Comparison of ENCODE assay signal across 18 cellular contexts in genomic region chr16:75024591-75024990, GRCh38. TPM values are rescaled to one million over a fixed set of nuclear protein-coding genes. Genes with fewer than 3 reads are reported as not detected.
DNase-seq lines count a peak whose midpoint lies in the region; ATAC-seq, FAIRE-seq and TF ChIP-seq lines count a peak whose summit lies in the region.
"Had no signal": no experiment of that assay in that cellular context is flagged by ENCODE, and none has a peak within 500 bp of the region (broad histone marks: within the 10 kb centered on the region; RNA-seq: fewer than 3 reads in every experiment).

No MANE protein-coding gene starts in this region.

- H3K36me3 Mint-ChIP-seq in activated CD4-positive, alpha-beta T cell treated with anti-CD3 and anti-CD28 coated beads, Interleukin-2, amount 10 ng/mL, durations not matched to agents 24 days and 14 days (ENCODE audit: low read depth), result peaks cover 26% of the 10 kb centered on the region
- peaks cover 28% of the 10 kb centered on the region for H3K36me3 Mint-ChIP-seq in HFFc6 (ENCODE audit: low read depth)

- peaks cover 30% of the 10 kb centered on the region for H3K4me1 ChIP-seq in psoas muscle
- H3K4me1 ChIP-seq in ascending aorta, result peaks cover 4 to 13% of the 10 kb centered on the region in 2 donors

- peaks cover 15% of the 10 kb centered on the region for H3K9me3 Mint-ChIP-seq in activated CD4-positive, alpha-beta T cell treated with anti-CD3 and anti-CD28 coated beads, Interleukin-2, amount 10 ng/mL, durations not matched to agents 24 days and 14 days
- H3K9me3 Mint-ChIP-seq in HFFc6, result peaks cover 20% of the 10 kb centered on the region

- H3K27me3 Mint-ChIP-seq in activated CD4-positive, alpha-beta T cell treated with anti-CD3 and anti-CD28 coated beads, Interleukin-2, amount 10 ng/mL, durations not matched to agents 24 days and 14 days, result no peaks in the 10 kb centered on the region
- no peaks in the 10 kb centered on the region for H3K27me3 Mint-ChIP-seq in HFFc6 (ENCODE audit: insufficient read depth)

- peak overlapping the region; percentile 23 for H3K27ac ChIP-seq in psoas muscle
- peak overlapping the region in 1 of 2 donors; percentile 35 for H3K27ac ChIP-seq in ascending aorta

- DNase-seq in activated CD4-positive, alpha-beta T cell treated with anti-CD3 and anti-CD28 coated beads, Interleukin-2, amount 10 ng/mL, durations not matched to agents 24 days and 14 days, result no peak
- no peak for DNase-seq in activated CD4-positive, alpha-beta T cell treated with anti-CD3 and anti-CD28 coated beads for 48 hours
- DNase-seq in HFFc6, result no peak
- peak; percentile 65 for DNase-seq in SKM-1 treated with dmso at 0.1 percent for 144 hours (lab: John Stamatoyannopoulos, UW; ENCODE audit: unreplicated experiment)
- DNase-seq in psoas muscle, result no peak
- no peak for DNase-seq in stimulated activated CD8-positive, alpha-beta memory T cell treated with anti-CD3 and anti-CD28 coated beads, Interleukin-4, amount 100 ng/mL, for 48 hours
- no peak for DNase-seq in HTR-8/SVneo (ENCODE audit: insufficient read length, low spot score)
- no peak for DNase-seq in ascending aorta (ENCODE audit: low spot score in 2 of 2)
- DNase-seq: DMS153, lower lobe of right lung, OCI-M1, ovary, upper lobe of left lung had no signal

- no peaks in the 10 kb centered on the region for H3K27me3 ChIP-seq in psoas muscle (ENCODE audit: insufficient read depth in 3 of 3, low read length in 2 of 3)
- H3K27me3 ChIP-seq in ascending aorta, result no peaks in the 10 kb centered on the region
- H3K27me3 ChIP-seq: esophagus muscularis mucosa, hepatocyte, ovary, upper lobe of left lung had no signal

- TF ChIP-seq CTCF in HFFc6 (IDR thresholded peaks at IDR 0.05), result no peak
- no peak for TF ChIP-seq CTCF in psoas muscle (IDR thresholded peaks at IDR 0.05)
- TF ChIP-seq CTCF in ascending aorta (IDR thresholded peaks at IDR 0.05), result no peak

- no peak overlapping the region for H3K4me3 ChIP-seq in psoas muscle
- no peak overlapping the region for H3K4me3 ChIP-seq in ascending aorta
- H3K4me3 ChIP-seq: esophagus muscularis mucosa, hepatocyte, lower lobe of right lung, ovary, upper lobe of left lung had no signal

- peak overlapping the region; percentile 22 for H3K27ac Mint-ChIP-seq in activated CD4-positive, alpha-beta T cell treated with anti-CD3 and anti-CD28 coated beads, Interleukin-2, amount 10 ng/mL, durations not matched to agents 24 days and 14 days
- H3K27ac Mint-ChIP-seq in HFFc6, result peak overlapping the region; percentile 47
- H3K27ac Mint-ChIP-seq: IgD-negative memory B cell; T-helper 2 cell treated with Interferon-gamma antibody and Interleukin-4, amounts not matched to agents 5 μg/mL and 100 μg/mL, for 36 hours had no signal

- H3K36me3 ChIP-seq in psoas muscle (ENCODE audit: insufficient read depth in 1 of 2, low read depth in 1 of 2) (no peaks in the 10 kb centered on the region), ascending aorta (no peaks in the 10 kb centered on the region)
- H3K36me3 ChIP-seq: esophagus muscularis mucosa, lower lobe of right lung, ovary, upper lobe of left lung had no signal

- no peak for FAIRE-seq in HTR-8/SVneo (lab: Jason Lieb, UNC)
- FAIRE-seq: A204.1 had no signal

- intact Hi-C loops in activated CD4-positive, alpha-beta T cell treated with anti-CD3 and anti-CD28 coated beads, Interleukin-2, amount 10 ng/mL, durations not matched to agents 24 days and 14 days (cut with micrococcal nuclease), result no loop called here
- intact Hi-C loops in psoas muscle (cut with DNase I) (no loop called here), ascending aorta (cut with DNase I) (no loop called here)

- no peak overlapping the region for H3K4me3 Mint-ChIP-seq in activated CD4-positive, alpha-beta T cell treated with anti-CD3 and anti-CD28 coated beads, Interleukin-2, amount 10 ng/mL, durations not matched to agents 24 days and 14 days
- H3K4me3 Mint-ChIP-seq in HFFc6, result no peak overlapping the region
- H3K4me3 Mint-ChIP-seq: T-helper 2 cell treated with Interferon-gamma antibody and Interleukin-4, amounts not matched to agents 5 μg/mL and 100 μg/mL, for 36 hours had no signal

- no peak for ATAC-seq in psoas muscle
- ATAC-seq: lower lobe of right lung had no signal

- 71 to 79% (median 72%) methylated on average over 4 of the region's 4 CpGs for WGBS in psoas muscle, 3 donors

- H3K9me3 ChIP-seq in psoas muscle, result peaks cover 16% of the 10 kb centered on the region
- H3K9me3 ChIP-seq in ascending aorta, result peaks cover 0 to 11% of the 10 kb centered on the region in 2 donors
- H3K9me3 ChIP-seq: ovary had no signal

- H3K4me1 Mint-ChIP-seq in activated CD4-positive, alpha-beta T cell treated with anti-CD3 and anti-CD28 coated beads, Interleukin-2, amount 10 ng/mL, durations not matched to agents 24 days and 14 days, result peaks cover 25% of the 10 kb centered on the region
- H3K4me1 Mint-ChIP-seq in HFFc6 (ENCODE audit: low read depth), result peaks cover 22% of the 10 kb centered on the region

RNA-seq across cellular contexts. Expression of gene ZNRF1, which starts 25.8 kb away (rescaled TPM):
- total RNA-seq in activated CD4-positive, alpha-beta T cell treated with anti-CD3 and anti-CD28 coated beads, Interleukin-2, amount 10 ng/mL, durations not matched to agents 24 days and 14 days, result 41.4 and 46.8 TPM in 2 replicates
- total RNA-seq in HFFc6 (2021; fragmentation: NEBNext Ultra II Directional; extraction: Animal tissue kit (Norgen Biotek cat#: 25700)), result 10 to 100 TPM; 21.7 to 31.3 (median 28.0) TPM
- total RNA-seq in psoas muscle (10 to 100 TPM; 21.1 to 57.0 (median 36.1) TPM), ascending aorta (53.7 TPM)
- polyA plus RNA-seq in psoas muscle, result 10 to 100 TPM in 2 of 3 donors, 1 to 10 TPM in 1; 6.7 to 27.4 (median 15.5) TPM
- polyA plus RNA-seq: IgD-negative memory B cell had no signal

RNA-seq across cellular contexts. Expression of gene WDR59, which starts 39.7 kb away (rescaled TPM):
- total RNA-seq in activated CD4-positive, alpha-beta T cell treated with anti-CD3 and anti-CD28 coated beads, Interleukin-2, amount 10 ng/mL, durations not matched to agents 24 days and 14 days, result 80.6 and 91.5 TPM in 2 replicates
- total RNA-seq in HFFc6 (2021; fragmentation: NEBNext Ultra II Directional; extraction: Animal tissue kit (Norgen Biotek cat#: 25700)), result 10 to 100 TPM; 32.1 to 39.8 (median 37.3) TPM
- 10 to 100 TPM; 30.6 to 48.2 (median 31.7) TPM for total RNA-seq in psoas muscle
- 10 to 100 TPM; 12.0 to 24.0 (median 14.7) TPM for polyA plus RNA-seq in psoas muscle
- 22.0 TPM for total RNA-seq in ascending aorta
